2 cellular contexts compared by ENCODE assay signal in genomic region chr7:28125381-28126046, GRCh38.
TF ChIP-seq lines count a peak whose summit lies in the region.

No MANE protein-coding gene starts in this region.

TF ChIP-seq in H1, 55 proteins besides CTCF, POLR2A, EP300 and RAD21 (continued from another document):
- TF ChIP-seq USF2 (IDR thresholded peaks at IDR 0.05; ENCODE audit: low read length) (no peak), CHD1 (IDR thresholded peaks at IDR 0.05; ENCODE audit: low read depth, low read length) (no peak), SRF (IDR thresholded peaks at IDR 0.05; ENCODE audit: low read depth, low read length) (peak; percentile 16; the same call in 1 of the 2 replicates), BACH1 (IDR thresholded peaks at IDR 0.05; ENCODE audit: low read length) (no peak)

TF ChIP-seq in SK-N-SH treated with all-trans-retinoic acid at 6 μM for 48 hours, 23 proteins besides CTCF, POLR2A, EP300 and RAD21 (continued from another document):
- TF ChIP-seq ARNTL (CRISPR knock-in tag; IDR thresholded peaks at IDR 0.05; ENCODE audit: borderline replicate concordance, low read depth) (no peak), PATZ1 (CRISPR knock-in tag; IDR thresholded peaks at IDR 0.05; ENCODE audit: borderline replicate concordance) (no peak), OSR1 (CRISPR knock-in tag; IDR thresholded peaks at IDR 0.05) (no peak), TSHZ2 (CRISPR knock-in tag; IDR thresholded peaks at IDR 0.05) (no peak), PPARA (CRISPR knock-in tag; IDR thresholded peaks at IDR 0.05; ENCODE audit: borderline replicate concordance) (no peak), ZFP3 (CRISPR knock-in tag; IDR thresholded peaks at IDR 0.05) (no peak), TCF4 (CRISPR knock-in tag; IDR thresholded peaks at IDR 0.05; ENCODE audit: borderline replicate concordance) (no peak), ZFP30 (CRISPR knock-in tag; IDR thresholded peaks at IDR 0.05) (no peak), ZC3H10 (CRISPR knock-in tag; IDR thresholded peaks at IDR 0.05) (no peak), SNAI2 (CRISPR knock-in tag; IDR thresholded peaks at IDR 0.05) (no peak), ZNF70 (CRISPR knock-in tag; IDR thresholded peaks at IDR 0.05) (no peak)
